ENCODE assay signal across 8 cellular contexts in genomic region chr9:12819436-12820185, GRCh38. TPM values are rescaled to one million over a fixed set of nuclear protein-coding genes. Genes with fewer than 3 reads are reported as not detected.
DNase-seq lines count a peak whose midpoint lies in the region; ATAC-seq and TF ChIP-seq lines count a peak whose summit lies in the region.

No MANE protein-coding gene starts in this region.

- TF ChIP-seq POLR2A in heart left ventricle (IDR thresholded peaks at IDR 0.05), result no peak

- H2AFZ ChIP-seq in KMS-11 (ENCODE audit: low read depth), result no peak overlapping the region

- no peak overlapping the region for H3K4me3 ChIP-seq in heart left ventricle
- no peak overlapping the region for H3K4me3 ChIP-seq in right atrium auricular region
- no peak overlapping the region for H3K4me3 ChIP-seq in KMS-11 (IDR thresholded peaks at IDR 0.05; ENCODE audit: insufficient read depth, low read depth, low read length)
- no peak overlapping the region for H3K4me3 ChIP-seq in upper lobe of right lung

- peaks cover 0 to 21% (median 4%) of the 10 kb centered on the region in 12 donors for H3K4me1 ChIP-seq in heart left ventricle
- H3K4me1 ChIP-seq in right atrium auricular region, result peaks cover 0 to 5% of the 10 kb centered on the region in 2 donors
- H3K4me1 ChIP-seq in KMS-11 (ENCODE audit: low read depth, poor library complexity, severe bottlenecking), result peaks cover 14% of the 10 kb centered on the region
- H3K4me1 ChIP-seq in upper lobe of right lung, result peaks cover 35% of the 10 kb centered on the region

- H3K9ac ChIP-seq in KMS-11, result no peak overlapping the region

- H3K36me3 ChIP-seq in heart left ventricle, result peaks cover 0 to 11% (median 0%) of the 10 kb centered on the region in 9 donors
- H3K36me3 ChIP-seq in right atrium auricular region, result no peaks in the 10 kb centered on the region
- no peaks in the 10 kb centered on the region for H3K36me3 ChIP-seq in KMS-11 (ENCODE audit: insufficient read depth)
- peaks cover 6% of the 10 kb centered on the region for H3K36me3 ChIP-seq in upper lobe of right lung

- H3K27ac Mint-ChIP-seq in endothelial cell (ENCODE audit: unreplicated experiment), result no peak overlapping the region
- no peak overlapping the region for H3K27ac Mint-ChIP-seq in activated naive CD8-positive, alpha-beta T cell treated with anti-CD3 and anti-CD28 coated beads for 36 hours

- peak overlapping the region in 1 of 12 donors; percentile 25 for H3K27ac ChIP-seq in heart left ventricle
- H3K27ac ChIP-seq in right atrium auricular region, result no peak overlapping the region
- no peak overlapping the region for H3K27ac ChIP-seq in KMS-11
- H3K27ac ChIP-seq in upper lobe of right lung, result no peak overlapping the region

- H3K4me2 ChIP-seq in KMS-11, result no peak overlapping the region

- DNase-seq in heart left ventricle, result no peak
- no peak for DNase-seq in right atrium auricular region (ENCODE audit: low spot score)
- DNase-seq in endothelial cell (ENCODE audit: low spot score), result peak; percentile 37
- DNase-seq in upper lobe of right lung, result no peak
- DNase-seq in NCI-H2171 (lab: John Stamatoyannopoulos, UW), result no peak
- DNase-seq in activated naive CD8-positive, alpha-beta T cell treated with anti-CD3 and anti-CD28 coated beads for 36 hours, result no peak
- no peak for DNase-seq in NCI-H146 treated with DMSO at 0.1 percent for 48 hours (lab: John Stamatoyannopoulos, UW; ENCODE audit: unreplicated experiment)

- H3K79me2 ChIP-seq in KMS-11 (ENCODE audit: insufficient read depth, low read depth), result no peaks in the 10 kb centered on the region

- H3K36me3 Mint-ChIP-seq in endothelial cell (ENCODE audit: low read depth, unreplicated experiment), result no peaks in the 10 kb centered on the region
- no peaks in the 10 kb centered on the region for H3K36me3 Mint-ChIP-seq in activated naive CD8-positive, alpha-beta T cell treated with anti-CD3 and anti-CD28 coated beads for 36 hours

- H3K9me3 ChIP-seq in heart left ventricle (no peaks in the 10 kb centered on the region), right atrium auricular region (no peaks in the 10 kb centered on the region), upper lobe of right lung (no peaks in the 10 kb centered on the region)

- no peaks in the 10 kb centered on the region for H3K27me3 Mint-ChIP-seq in endothelial cell (ENCODE audit: unreplicated experiment)
- H3K27me3 Mint-ChIP-seq in activated naive CD8-positive, alpha-beta T cell treated with anti-CD3 and anti-CD28 coated beads for 36 hours, result no peaks in the 10 kb centered on the region

- no peaks in the 10 kb centered on the region for H4K20me1 ChIP-seq in KMS-11 (ENCODE audit: insufficient read depth)

- ATAC-seq in heart left ventricle (no peak), upper lobe of right lung (peak; percentile 36)

- intact Hi-C loops in heart left ventricle (cut with DNase I) (loop anchor here in 4 of 10 donors (2.0 to 10.0 kb wide), 6 partner anchors 42 to 97 kb away; partner anchors contain the start of gene LURAP1L (in 2 of the 4)), upper lobe of right lung (cut with DNase I) (no loop called here)

- no peaks in the 10 kb centered on the region for H3K4me1 Mint-ChIP-seq in endothelial cell (ENCODE audit: unreplicated experiment)
- H3K4me1 Mint-ChIP-seq in activated naive CD8-positive, alpha-beta T cell treated with anti-CD3 and anti-CD28 coated beads for 36 hours, result no peaks in the 10 kb centered on the region

- H3K27me3 ChIP-seq in heart left ventricle (no peaks in the 10 kb centered on the region), right atrium auricular region (no peaks in the 10 kb centered on the region), KMS-11 (ENCODE audit: insufficient read depth, low read depth) (no peaks in the 10 kb centered on the region), upper lobe of right lung (no peaks in the 10 kb centered on the region)

- TF ChIP-seq CTCF in heart left ventricle (IDR thresholded peaks at IDR 0.05) (peak in 11 of 12 donors; percentile 7 to 50 (median 32)), right atrium auricular region (IDR thresholded peaks at IDR 0.05) (peak in 1 of 2 donors; percentile 52), KMS-11 (conservative IDR thresholded peaks at IDR 0.05; ENCODE audit: low read depth, low read length) (peak; percentile 63), endothelial cell (IDR thresholded peaks at IDR 0.05; ENCODE audit: unreplicated experiment) (peak; percentile 75), upper lobe of right lung (IDR thresholded peaks at IDR 0.05) (peak; percentile 39)

- H3K4me3 Mint-ChIP-seq in endothelial cell (ENCODE audit: unreplicated experiment), result no peak overlapping the region
- H3K4me3 Mint-ChIP-seq in activated naive CD8-positive, alpha-beta T cell treated with anti-CD3 and anti-CD28 coated beads for 36 hours, result no peak overlapping the region

- no peaks in the 10 kb centered on the region for H3K9me3 Mint-ChIP-seq in endothelial cell (ENCODE audit: unreplicated experiment)
- peaks cover 9% of the 10 kb centered on the region for H3K9me3 Mint-ChIP-seq in activated naive CD8-positive, alpha-beta T cell treated with anti-CD3 and anti-CD28 coated beads for 36 hours

- 89 to 95% (median 94%) methylated on average over 9 of the region's 9 CpGs for WGBS in heart left ventricle, 4 donors

RNA-seq across cellular contexts. Expression of gene LURAP1L, which starts 44.8 kb away (rescaled TPM):
- total RNA-seq in heart left ventricle (1 to 10 TPM; 1.7 to 5.7 (median 3.0) TPM), right atrium auricular region (1 to 10 TPM; 2.7 to 2.8 TPM), endothelial cell (ENCODE audit: unreplicated experiment) (0.51 TPM), upper lobe of right lung (32.3 TPM)
- polyA plus RNA-seq in heart left ventricle, result 1 to 10 TPM; 1.4 to 2.9 TPM
- total RNA-seq in activated naive CD8-positive, alpha-beta T cell treated with anti-CD3 and anti-CD28 coated beads for 36 hours, result not detected
